ENCODE assay signal across 33 cellular contexts in genomic region chr12:28908646-28909045, GRCh38.
"Had no signal": no experiment of that assay in that cellular context is flagged by ENCODE, and none has a peak within 500 bp of the region (broad histone marks: within the 10 kb centered on the region; RNA-seq: fewer than 3 reads in every experiment).

No MANE protein-coding gene starts in this region.

- H3K36me3 ChIP-seq: brain microvascular endothelial cell, cardiac muscle cell, WERI-Rb-1 had no signal

- FAIRE-seq: RCC 7860 had no signal

- DNase-seq: activated CD4-positive, alpha-beta memory T cell treated with anti-CD3 and anti-CD28 coated beads, Interleukin-2, amount 10 ng/mL, durations not matched to agents 7 days and 5 days; activated CD4-positive, alpha-beta T cell treated with anti-CD3 and anti-CD28 coated beads for 1 hour; activated CD4-positive, alpha-beta T cell treated with anti-CD3 and anti-CD28 coated beads for 48 hours; activated CD4-positive, CD25-positive, alpha-beta regulatory T cell; activated CD8-positive, alpha-beta memory T cell treated with anti-CD3 and anti-CD28 coated beads for 24 hours; activated CD8-positive, alpha-beta memory T cell treated with anti-CD3 and anti-CD28 coated beads, Interleukin-2, amount 10 ng/mL, durations not matched to agents 7 days and 5 days; activated CD8-positive, alpha-beta memory T cell treated with anti-CD3 and anti-CD28 coated beads, Interleukin-2, amount 50 U/mL, for 48 hours; activated effector memory CD4-positive, alpha-beta T cell treated with Interleukin-2 at 50 U/mL for 16 hours; activated naive CD4-positive, alpha-beta T cell treated with anti-CD3 and anti-CD28 coated beads, Interleukin-2, amount 10 ng/mL, durations not matched to agents 7 days and 5 days; activated naive CD8-positive, alpha-beta T cell treated with anti-CD3 and anti-CD28 coated beads, Interleukin-2, amount 50 U/mL, for 24 hours; activated T-cell treated with anti-CD3 and anti-CD28 coated beads, Interleukin-2, amount 50 U/mL, for 48 hours; anterior cingulate cortex; Karpas-422; KBM-7; NCI-H1105; NCI-H1417 treated with DMSO at 0.1 percent for 48 hours; NCI-H1694; NCI-H1930; NCI-H2081 treated with DMSO at 0.1 percent for 48 hours; NCI-H226; NCI-H446 treated with DMSO at 0.1 percent for 48 hours; NCI-H524; NK-92 treated with Interleukin-12 subunit alpha and Interleukin-12 subunit beta, amount 100 ng/mL, for 24 hours; PC-9; SIG-M5; SW 1271; T-helper 1 cell; T-helper 2 cell; T-helper 9 cell; WERI-Rb-1 had no signal

- H3K27me3 ChIP-seq: brain microvascular endothelial cell, cardiac muscle cell had no signal

- H3K4me3 ChIP-seq: cardiac muscle cell, PC-9 had no signal
